ENCODE assay signal across 23 cellular contexts in genomic region chr1:191558389-191558788, GRCh38.
DNase-seq lines count a peak whose midpoint lies in the region; ATAC-seq, FAIRE-seq and TF ChIP-seq lines count a peak whose summit lies in the region.
"Had no signal": no experiment of that assay in that cellular context is flagged by ENCODE, and none has a peak within 500 bp of the region (broad histone marks: within the 10 kb centered on the region; RNA-seq: fewer than 3 reads in every experiment).

No MANE protein-coding gene starts in this region.

- H2AFZ ChIP-seq in DND-41 (ENCODE audit: low read depth, low read length), result 0 out of 2 replicates have a peak overlapping the region, but pooled peaks have one; percentile 19
- H2AFZ ChIP-seq in OCI-LY3 (ENCODE audit: low read depth, low read length), result 0 out of 2 replicates have a peak overlapping the region, but pooled peaks have one; percentile 33
- H2AFZ ChIP-seq in astrocyte (ENCODE audit: low read depth, low read length), result no peak overlapping the region

- H3K4me2 ChIP-seq in DND-41 (ENCODE audit: insufficient read depth, low read length), result no peak overlapping the region
- H3K4me2 ChIP-seq in OCI-LY3 (ENCODE audit: low read length), result no peak overlapping the region
- no peak overlapping the region for H3K4me2 ChIP-seq in astrocyte (ENCODE audit: low read length)

- H4K20me1 ChIP-seq in DND-41 (ENCODE audit: insufficient read depth, low read length), result no peaks in the 10 kb centered on the region
- H4K20me1 ChIP-seq in OCI-LY3 (ENCODE audit: insufficient read depth, low read length), result no peaks in the 10 kb centered on the region
- no peaks in the 10 kb centered on the region for H4K20me1 ChIP-seq in astrocyte (ENCODE audit: insufficient read depth, low read length)

- no peaks in the 10 kb centered on the region for H3K9me3 Mint-ChIP-seq in astrocyte (ENCODE audit: unreplicated experiment)
- peaks cover 4% of the 10 kb centered on the region for H3K9me3 Mint-ChIP-seq in activated T-helper 1 cell treated with anti-CD3 and anti-CD28 coated beads, Interleukin-12 subunit alpha, Interleukin-12 subunit beta, Interleukin-2, Interleukin-4 antibody, amounts not matched to agents 30 ng/mL and 10 ng/mL and 1 ng/mL, durations not matched to agents 14 hours and 24 hours and 36 hours
- peaks cover 2% of the 10 kb centered on the region for H3K9me3 Mint-ChIP-seq in activated T-cell treated with anti-CD3 and anti-CD28 coated beads, Interleukin-2, amount 50 U/mL, for 24 hours
- no peaks in the 10 kb centered on the region for H3K9me3 Mint-ChIP-seq in activated CD4-positive, alpha-beta T cell treated with anti-CD3 and anti-CD28 coated beads, Interleukin-2, amount 10 ng/mL, durations not matched to agents 7 days and 5 days

- no peak overlapping the region for H3K9ac ChIP-seq in DND-41 (ENCODE audit: low read depth, low read length)
- H3K9ac ChIP-seq in OCI-LY3 (ENCODE audit: low read length), result no peak overlapping the region
- no peak overlapping the region for H3K9ac ChIP-seq in astrocyte (ENCODE audit: low read length)

- CTCF ChIA-PET in activated CD4-positive, alpha-beta T cell treated with anti-CD3 and anti-CD28 coated beads, Interleukin-2, amount 10 ng/mL, durations not matched to agents 7 days and 5 days (lab: Charles Lee), result no interaction called here

- H3K27me3 Mint-ChIP-seq in astrocyte (ENCODE audit: low read depth, unreplicated experiment), result no peaks in the 10 kb centered on the region
- H3K27me3 Mint-ChIP-seq in activated T-helper 1 cell treated with anti-CD3 and anti-CD28 coated beads, Interleukin-12 subunit alpha, Interleukin-12 subunit beta, Interleukin-2, Interleukin-4 antibody, amounts not matched to agents 30 ng/mL and 10 ng/mL and 1 ng/mL, durations not matched to agents 14 hours and 24 hours and 36 hours (ENCODE audit: insufficient read depth), result no peaks in the 10 kb centered on the region
- no peaks in the 10 kb centered on the region for H3K27me3 Mint-ChIP-seq in activated T-cell treated with anti-CD3 and anti-CD28 coated beads, Interleukin-2, amount 50 U/mL, for 24 hours
- H3K27me3 Mint-ChIP-seq in activated CD4-positive, alpha-beta T cell treated with anti-CD3 and anti-CD28 coated beads, Interleukin-2, amount 10 ng/mL, durations not matched to agents 7 days and 5 days, result no peaks in the 10 kb centered on the region

- H3K27me3 ChIP-seq in DND-41 (ENCODE audit: insufficient read depth, low read length, poor library complexity) (no peaks in the 10 kb centered on the region), OCI-LY3 (ENCODE audit: low read depth, low read length) (no peaks in the 10 kb centered on the region), astrocyte (ENCODE audit: insufficient read depth, low read length) (no peaks in the 10 kb centered on the region)
- H3K27me3 ChIP-seq: Peyer's patch, SJSA1 had no signal

- no peak for ATAC-seq in DND-41 (ENCODE audit: insufficient read depth, low read depth)
- ATAC-seq in GM18907 (IDR thresholded peaks at IDR 0.05; ENCODE audit: unreplicated experiment), result peak; percentile 67
- ATAC-seq: HepG2 had no signal

- H3K27ac ChIP-seq in DND-41 (ENCODE audit: low read length), result no peak overlapping the region
- no peak overlapping the region for H3K27ac ChIP-seq in OCI-LY3 (ENCODE audit: low read length)
- no peak overlapping the region for H3K27ac ChIP-seq in astrocyte (ENCODE audit: low read depth, low read length)
- H3K27ac ChIP-seq: C4-2B, Peyer's patch, SJSA1 had no signal

- peak; percentile 5 for FAIRE-seq in astrocyte (lab: Jason Lieb, UNC)
- FAIRE-seq: GM12892, HepG2 had no signal

- no peak overlapping the region for H3K4me3 Mint-ChIP-seq in astrocyte (ENCODE audit: unreplicated experiment)
- H3K4me3 Mint-ChIP-seq in activated T-helper 1 cell treated with anti-CD3 and anti-CD28 coated beads, Interleukin-12 subunit alpha, Interleukin-12 subunit beta, Interleukin-2, Interleukin-4 antibody, amounts not matched to agents 30 ng/mL and 10 ng/mL and 1 ng/mL, durations not matched to agents 14 hours and 24 hours and 36 hours, result no peak overlapping the region
- no peak overlapping the region for H3K4me3 Mint-ChIP-seq in activated T-cell treated with anti-CD3 and anti-CD28 coated beads, Interleukin-2, amount 50 U/mL, for 24 hours
- H3K4me3 Mint-ChIP-seq in activated CD4-positive, alpha-beta T cell treated with anti-CD3 and anti-CD28 coated beads, Interleukin-2, amount 10 ng/mL, durations not matched to agents 7 days and 5 days, result no peak overlapping the region
- H3K4me3 Mint-ChIP-seq: CD8-positive, alpha-beta memory T cell had no signal

- TF ChIP-seq CTCF in DND-41 (IDR thresholded peaks at IDR 0.05; ENCODE audit: borderline replicate concordance, extremely low read depth, low read length, poor library complexity, severe bottlenecking) (no peak), OCI-LY3 (IDR thresholded peaks at IDR 0.05; ENCODE audit: low read depth, low read length) (no peak), astrocyte (IDR thresholded peaks at IDR 0.05; ENCODE audit: insufficient read depth, low read depth, low read length) (no peak)

- no peak for DNase-seq in DND-41
- DNase-seq in astrocyte (ENCODE audit: low read depth), result no peak
- DNase-seq in activated T-helper 1 cell treated with anti-CD3 and anti-CD28 coated beads, Interleukin-12 subunit alpha, Interleukin-12 subunit beta, Interleukin-2, Interleukin-4 antibody, amounts not matched to agents 30 ng/mL and 10 ng/mL and 1 ng/mL, durations not matched to agents 14 hours and 24 hours and 36 hours (ENCODE audit: low spot score), result no peak
- no peak for DNase-seq in activated T-cell treated with anti-CD3 and anti-CD28 coated beads, Interleukin-2, amount 50 U/mL, for 24 hours
- no peak for DNase-seq in T-helper 9 cell
- no peak for DNase-seq in activated CD4-positive, alpha-beta T cell treated with anti-CD3 and anti-CD28 coated beads, Interleukin-2, amount 10 ng/mL, durations not matched to agents 7 days and 5 days
- DNase-seq: Calu3; CD8-positive, alpha-beta memory T cell; KBM-7; MM.1S; NCI-H1092; NCI-H1436 treated with DMSO at 0.1 percent for 48 hours; NCI-H1930; NCI-H2227 treated with DMSO at 0.1 percent for 48 hours; NCI-H510A treated with DMSO at 0.1 percent for 48 hours; NCI-H748 treated with DMSO at 0.1 percent for 48 hours; Peyer's patch had no signal

- H3K4me1 ChIP-seq in DND-41 (ENCODE audit: insufficient read depth, low read length) (no peaks in the 10 kb centered on the region), OCI-LY3 (ENCODE audit: low read length) (no peaks in the 10 kb centered on the region), astrocyte (ENCODE audit: insufficient read depth, low read length) (no peaks in the 10 kb centered on the region)
- H3K4me1 ChIP-seq: Peyer's patch, SJSA1 had no signal

- H3K9me3 ChIP-seq in DND-41 (ENCODE audit: insufficient read depth, low read length, severe bottlenecking) (no peaks in the 10 kb centered on the region), OCI-LY3 (ENCODE audit: insufficient read depth, low read length) (no peaks in the 10 kb centered on the region), astrocyte (ENCODE audit: insufficient read depth, low read depth, low read length) (no peaks in the 10 kb centered on the region)
- H3K9me3 ChIP-seq: Peyer's patch had no signal

- no peaks in the 10 kb centered on the region for H3K79me2 ChIP-seq in DND-41 (ENCODE audit: insufficient read depth, low read length)
- no peaks in the 10 kb centered on the region for H3K79me2 ChIP-seq in OCI-LY3 (ENCODE audit: low read length)
- no peaks in the 10 kb centered on the region for H3K79me2 ChIP-seq in astrocyte (ENCODE audit: insufficient read depth, low read length)

- H3K36me3 Mint-ChIP-seq in astrocyte (ENCODE audit: low read depth, unreplicated experiment), result no peaks in the 10 kb centered on the region
- H3K36me3 Mint-ChIP-seq in activated T-helper 1 cell treated with anti-CD3 and anti-CD28 coated beads, Interleukin-12 subunit alpha, Interleukin-12 subunit beta, Interleukin-2, Interleukin-4 antibody, amounts not matched to agents 30 ng/mL and 10 ng/mL and 1 ng/mL, durations not matched to agents 14 hours and 24 hours and 36 hours (ENCODE audit: low read depth), result no peaks in the 10 kb centered on the region
- H3K36me3 Mint-ChIP-seq in activated T-cell treated with anti-CD3 and anti-CD28 coated beads, Interleukin-2, amount 50 U/mL, for 24 hours (ENCODE audit: low read depth), result no peaks in the 10 kb centered on the region
- H3K36me3 Mint-ChIP-seq in activated CD4-positive, alpha-beta T cell treated with anti-CD3 and anti-CD28 coated beads, Interleukin-2, amount 10 ng/mL, durations not matched to agents 7 days and 5 days (ENCODE audit: low read depth), result no peaks in the 10 kb centered on the region
- H3K36me3 Mint-ChIP-seq: CD8-positive, alpha-beta memory T cell had no signal

- no peaks in the 10 kb centered on the region for H3K4me1 Mint-ChIP-seq in astrocyte (ENCODE audit: low read depth, unreplicated experiment)
- no peaks in the 10 kb centered on the region for H3K4me1 Mint-ChIP-seq in activated T-helper 1 cell treated with anti-CD3 and anti-CD28 coated beads, Interleukin-12 subunit alpha, Interleukin-12 subunit beta, Interleukin-2, Interleukin-4 antibody, amounts not matched to agents 30 ng/mL and 10 ng/mL and 1 ng/mL, durations not matched to agents 14 hours and 24 hours and 36 hours (ENCODE audit: low read depth)
- no peaks in the 10 kb centered on the region for H3K4me1 Mint-ChIP-seq in activated T-cell treated with anti-CD3 and anti-CD28 coated beads, Interleukin-2, amount 50 U/mL, for 24 hours (ENCODE audit: low read depth)
- H3K4me1 Mint-ChIP-seq in activated CD4-positive, alpha-beta T cell treated with anti-CD3 and anti-CD28 coated beads, Interleukin-2, amount 10 ng/mL, durations not matched to agents 7 days and 5 days, result no peaks in the 10 kb centered on the region
- H3K4me1 Mint-ChIP-seq: CD8-positive, alpha-beta memory T cell had no signal

- intact Hi-C loops in activated T-helper 1 cell treated with anti-CD3 and anti-CD28 coated beads, Interleukin-12 subunit alpha, Interleukin-12 subunit beta, Interleukin-2, Interleukin-4 antibody, amounts not matched to agents 30 ng/mL and 10 ng/mL and 1 ng/mL, durations not matched to agents 14 hours and 24 hours and 36 hours (cut with micrococcal nuclease), result no loop called here

- H3K27ac Mint-ChIP-seq in astrocyte (ENCODE audit: unreplicated experiment), result no peak overlapping the region
- H3K27ac Mint-ChIP-seq in activated T-helper 1 cell treated with anti-CD3 and anti-CD28 coated beads, Interleukin-12 subunit alpha, Interleukin-12 subunit beta, Interleukin-2, Interleukin-4 antibody, amounts not matched to agents 30 ng/mL and 10 ng/mL and 1 ng/mL, durations not matched to agents 14 hours and 24 hours and 36 hours, result no peak overlapping the region
- no peak overlapping the region for H3K27ac Mint-ChIP-seq in activated T-cell treated with anti-CD3 and anti-CD28 coated beads, Interleukin-2, amount 50 U/mL, for 24 hours
- no peak overlapping the region for H3K27ac Mint-ChIP-seq in activated CD4-positive, alpha-beta T cell treated with anti-CD3 and anti-CD28 coated beads, Interleukin-2, amount 10 ng/mL, durations not matched to agents 7 days and 5 days
- H3K27ac Mint-ChIP-seq: CD8-positive, alpha-beta memory T cell had no signal

- H3K4me3 ChIP-seq in DND-41 (ENCODE audit: low read depth in 1 of 2, low read length in 2 of 2), result no peak overlapping the region
- no peak overlapping the region for H3K4me3 ChIP-seq in OCI-LY3 (ENCODE audit: low read length)
- H3K4me3 ChIP-seq in astrocyte (ENCODE audit: insufficient read depth, low read depth, low read length), result no peak overlapping the region
- H3K4me3 ChIP-seq: Peyer's patch, SJSA1 had no signal

- POLR2A ChIA-PET in activated CD4-positive, alpha-beta T cell treated with anti-CD3 and anti-CD28 coated beads, Interleukin-2, amount 10 ng/mL, durations not matched to agents 7 days and 5 days (lab: Charles Lee), result no interaction called here

- H3K36me3 ChIP-seq in DND-41 (ENCODE audit: insufficient read depth, low read length), result no peaks in the 10 kb centered on the region
- H3K36me3 ChIP-seq in OCI-LY3 (replicated peaks; ENCODE audit: low read depth, low read length), result no peaks in the 10 kb centered on the region
- H3K36me3 ChIP-seq in astrocyte (ENCODE audit: insufficient read depth, low read length), result no peaks in the 10 kb centered on the region
- H3K36me3 ChIP-seq: Peyer's patch, SJSA1 had no signal
